ENCODE assay signal across 8 cellular contexts in genomic region chr2:74958277-74959105, GRCh38. TPM values are rescaled to one million over a fixed set of nuclear protein-coding genes. Genes with fewer than 3 reads are reported as not detected.
DNase-seq lines count a peak whose midpoint lies in the region; ATAC-seq and TF ChIP-seq lines count a peak whose summit lies in the region.

POLE4 (plus strand) TSS chr2:74958643; CDS start chr2:74958680, 37 bp downstream.

- POLR2A ChIA-PET in GM10248 (lab: Yijun Ruan, JAX) = no interaction called here

- DNase-seq in GM10248 (ENCODE audit: extremely low spot score) (peak; percentile 91), NCI-H1048 (lab: John Stamatoyannopoulos, UW) (peak; percentile 5), glomerular endothelial cell (ENCODE audit: extremely low read depth, low read depth, low spot score) (no peak), occipital lobe (lab: John Stamatoyannopoulos, UW) (peak; percentile 85), suprapubic skin (ENCODE audit: low spot score in 2 of 2) (peak; percentile 94 to 96)

- no peaks in the 10 kb centered on the region for H3K9me3 ChIP-seq in suprapubic skin

- under 1% methylated on average over 62 of the region's 80 CpGs for WGBS in suprapubic skin

- H3K4me1 ChIP-seq in suprapubic skin = peaks cover 15% of the 10 kb centered on the region

- peaks cover 5% of the 10 kb centered on the region for H3K9me3 Mint-ChIP-seq in activated naive CD4-positive, alpha-beta T cell treated with anti-CD3 and anti-CD28 coated beads, Interleukin-2, amount 50 U/mL, for 24 hours

- peak within 1 kb of the TSS; percentile 80 for H3K4me3 Mint-ChIP-seq in activated naive CD4-positive, alpha-beta T cell treated with anti-CD3 and anti-CD28 coated beads, Interleukin-2, amount 50 U/mL, for 24 hours

- peak within 1 kb of the TSS; percentile 70 for H3K4me3 ChIP-seq in suprapubic skin

- H3K27ac Mint-ChIP-seq in activated naive CD4-positive, alpha-beta T cell treated with anti-CD3 and anti-CD28 coated beads, Interleukin-2, amount 50 U/mL, for 24 hours = peak within 1 kb of the TSS; percentile 79

- H3K36me3 Mint-ChIP-seq in activated naive CD4-positive, alpha-beta T cell treated with anti-CD3 and anti-CD28 coated beads, Interleukin-2, amount 50 U/mL, for 24 hours = peaks cover 22% of the 10 kb centered on the region

- no peaks in the 10 kb centered on the region for H3K27me3 Mint-ChIP-seq in activated naive CD4-positive, alpha-beta T cell treated with anti-CD3 and anti-CD28 coated beads, Interleukin-2, amount 50 U/mL, for 24 hours

- H3K27me3 ChIP-seq in suprapubic skin = no peaks in the 10 kb centered on the region

- TF ChIP-seq CTCF in GM10248 (IDR thresholded peaks at IDR 0.05; ENCODE audit: control extremely low read depth, extremely low read depth, low read depth, missing control alignments) (no peak), suprapubic skin (IDR thresholded peaks at IDR 0.05) (no peak)

- TF ChIP-seq EP300 in suprapubic skin (IDR thresholded peaks at IDR 0.05) = no peak

- ATAC-seq in HG02588 (IDR thresholded peaks at IDR 0.05; ENCODE audit: unreplicated experiment) (peak; percentile 93), SK-N-SH treated with all-trans-retinoic acid at 6 μM for 48 hours (peak; percentile 97)

- peak; percentile 59 to 76 for TF ChIP-seq POLR2A in suprapubic skin (IDR thresholded peaks at IDR 0.05)

- H3K4me1 Mint-ChIP-seq in activated naive CD4-positive, alpha-beta T cell treated with anti-CD3 and anti-CD28 coated beads, Interleukin-2, amount 50 U/mL, for 24 hours = peaks cover 63% of the 10 kb centered on the region

- H3K27ac ChIP-seq in suprapubic skin = peak within 1 kb of the TSS; percentile 88

- CTCF ChIA-PET in GM10248 (lab: Yijun Ruan, JAX) = no interaction called here

- peaks cover 3% of the 10 kb centered on the region for H3K36me3 ChIP-seq in suprapubic skin

TF ChIP-seq in SK-N-SH treated with all-trans-retinoic acid at 6 μM for 48 hours, 23 proteins besides CTCF, POLR2A, EP300 and RAD21:
- 0 out of 2 replicates have a peak, but pooled peaks have one; percentile 47 for TF ChIP-seq ZFP3 (CRISPR knock-in tag; IDR thresholded peaks at IDR 0.05)
- TF ChIP-seq CSDC2 (CRISPR knock-in tag; IDR thresholded peaks at IDR 0.05) = peak; percentile 86; the same call in 1 of the 2 replicates
- TF ChIP-seq, protein P1, sequence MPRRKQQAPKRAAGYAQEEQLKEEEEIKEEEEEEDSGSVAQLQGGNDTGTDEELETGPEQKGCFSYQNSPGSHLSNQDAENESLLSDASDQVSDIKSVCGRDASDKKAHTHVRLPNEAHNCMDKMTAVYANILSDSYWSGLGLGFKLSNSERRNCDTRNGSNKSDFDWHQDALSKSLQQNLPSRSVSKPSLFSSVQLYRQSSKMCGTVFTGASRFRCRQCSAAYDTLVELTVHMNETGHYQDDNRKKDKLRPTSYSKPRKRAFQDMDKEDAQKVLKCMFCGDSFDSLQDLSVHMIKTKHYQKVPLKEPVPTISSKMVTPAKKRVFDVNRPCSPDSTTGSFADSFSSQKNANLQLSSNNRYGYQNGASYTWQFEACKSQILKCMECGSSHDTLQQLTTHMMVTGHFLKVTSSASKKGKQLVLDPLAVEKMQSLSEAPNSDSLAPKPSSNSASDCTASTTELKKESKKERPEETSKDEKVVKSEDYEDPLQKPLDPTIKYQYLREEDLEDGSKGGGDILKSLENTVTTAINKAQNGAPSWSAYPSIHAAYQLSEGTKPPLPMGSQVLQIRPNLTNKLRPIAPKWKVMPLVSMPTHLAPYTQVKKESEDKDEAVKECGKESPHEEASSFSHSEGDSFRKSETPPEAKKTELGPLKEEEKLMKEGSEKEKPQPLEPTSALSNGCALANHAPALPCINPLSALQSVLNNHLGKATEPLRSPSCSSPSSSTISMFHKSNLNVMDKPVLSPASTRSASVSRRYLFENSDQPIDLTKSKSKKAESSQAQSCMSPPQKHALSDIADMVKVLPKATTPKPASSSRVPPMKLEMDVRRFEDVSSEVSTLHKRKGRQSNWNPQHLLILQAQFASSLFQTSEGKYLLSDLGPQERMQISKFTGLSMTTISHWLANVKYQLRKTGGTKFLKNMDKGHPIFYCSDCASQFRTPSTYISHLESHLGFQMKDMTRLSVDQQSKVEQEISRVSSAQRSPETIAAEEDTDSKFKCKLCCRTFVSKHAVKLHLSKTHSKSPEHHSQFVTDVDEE (CRISPR knock-in tag; IDR thresholded peaks at IDR 0.05) = peak; percentile 34; the same call in 1 of the 2 replicates
- no peak for TF ChIP-seq RARB (CRISPR knock-in tag; IDR thresholded peaks at IDR 0.05)
- no peak for TF ChIP-seq CREB5 (CRISPR knock-in tag; IDR thresholded peaks at IDR 0.05; ENCODE audit: low read depth)
- TF ChIP-seq ESRRG (CRISPR knock-in tag; IDR thresholded peaks at IDR 0.05) = no peak
TF ChIP-seq in SK-N-SH treated with all-trans-retinoic acid at 6 μM for 48 hours: peak in this region for 3.

RNA-seq across cellular contexts. Expression of gene POLE4, which starts in this region (rescaled TPM):
- total RNA-seq in glomerular endothelial cell (8.6 and 10.2 TPM in 2 replicates), occipital lobe (16.5 TPM), suprapubic skin (10 to 100 TPM in 3 of 4 donors, 1 to 10 TPM in 1; 5.7 to 20.0 (median 13.8) TPM)
